In the genomic region with DNA sequence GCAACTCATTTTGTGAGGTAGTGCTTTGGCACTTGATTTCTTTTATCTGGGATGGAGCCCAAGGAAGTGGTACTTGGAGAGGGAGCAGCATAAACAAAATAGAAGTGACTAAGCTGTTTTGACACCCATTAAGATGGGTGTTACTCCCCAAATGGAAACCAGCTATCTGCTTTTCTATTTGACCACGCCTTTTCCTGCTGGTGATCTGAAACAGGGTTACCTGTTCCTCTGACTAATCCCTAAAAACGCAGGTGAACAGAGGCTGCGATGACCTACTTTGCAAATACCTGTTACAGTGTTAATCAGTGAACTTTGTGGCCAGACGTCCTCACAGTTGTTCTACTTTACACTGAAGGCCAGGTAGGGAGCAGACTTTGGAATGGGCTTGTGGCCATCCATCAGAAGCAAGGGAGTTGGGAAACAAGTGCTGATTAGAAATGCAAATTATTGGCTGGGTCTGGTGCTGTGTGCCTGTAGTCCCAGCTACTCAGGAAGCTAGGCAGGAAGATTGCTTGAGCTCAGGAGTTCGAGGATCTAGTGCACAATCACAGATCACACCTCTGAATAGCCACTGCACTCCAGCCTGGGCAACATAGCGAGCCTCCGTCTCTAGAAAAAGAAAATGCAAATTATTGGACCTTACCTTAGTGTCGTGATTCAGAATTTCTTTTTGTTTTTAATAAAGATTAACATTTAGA, we compare ENCODE assay signal across 1 cellular context.
TF ChIP-seq lines count a peak whose summit lies in the region.

No MANE protein-coding gene starts in this region.

TF ChIP-seq in IMR-90, 13 proteins besides CTCF, POLR2A, EP300 and RAD21 (continued from another document):
- TF ChIP-seq, protein P1, sequence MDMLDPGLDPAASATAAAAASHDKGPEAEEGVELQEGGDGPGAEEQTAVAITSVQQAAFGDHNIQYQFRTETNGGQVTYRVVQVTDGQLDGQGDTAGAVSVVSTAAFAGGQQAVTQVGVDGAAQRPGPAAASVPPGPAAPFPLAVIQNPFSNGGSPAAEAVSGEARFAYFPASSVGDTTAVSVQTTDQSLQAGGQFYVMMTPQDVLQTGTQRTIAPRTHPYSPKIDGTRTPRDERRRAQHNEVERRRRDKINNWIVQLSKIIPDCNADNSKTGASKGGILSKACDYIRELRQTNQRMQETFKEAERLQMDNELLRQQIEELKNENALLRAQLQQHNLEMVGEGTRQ (IDR thresholded peaks at IDR 0.05; ENCODE audit: low read depth, low read length) = no peak
- no peak for TF ChIP-seq SMC3 (IDR thresholded peaks at IDR 0.05; ENCODE audit: low read depth, low read length)
- TF ChIP-seq RFX5 (IDR thresholded peaks at IDR 0.05; ENCODE audit: low read depth, low read length) = no peak
- no peak for TF ChIP-seq MXI1 (IDR thresholded peaks at IDR 0.05; ENCODE audit: borderline replicate concordance, low read depth, low read length)
- no peak for TF ChIP-seq CEBPB (IDR thresholded peaks at IDR 0.05; ENCODE audit: low read depth, low read length)
- no peak for TF ChIP-seq CHD1 (IDR thresholded peaks at IDR 0.05; ENCODE audit: low read depth, low read length)
- TF ChIP-seq, protein P2, sequence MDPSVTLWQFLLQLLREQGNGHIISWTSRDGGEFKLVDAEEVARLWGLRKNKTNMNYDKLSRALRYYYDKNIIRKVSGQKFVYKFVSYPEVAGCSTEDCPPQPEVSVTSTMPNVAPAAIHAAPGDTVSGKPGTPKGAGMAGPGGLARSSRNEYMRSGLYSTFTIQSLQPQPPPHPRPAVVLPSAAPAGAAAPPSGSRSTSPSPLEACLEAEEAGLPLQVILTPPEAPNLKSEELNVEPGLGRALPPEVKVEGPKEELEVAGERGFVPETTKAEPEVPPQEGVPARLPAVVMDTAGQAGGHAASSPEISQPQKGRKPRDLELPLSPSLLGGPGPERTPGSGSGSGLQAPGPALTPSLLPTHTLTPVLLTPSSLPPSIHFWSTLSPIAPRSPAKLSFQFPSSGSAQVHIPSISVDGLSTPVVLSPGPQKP (IDR thresholded peaks at IDR 0.05; ENCODE audit: borderline replicate concordance, low read depth, low read length) = no peak
- TF ChIP-seq MAFK (IDR thresholded peaks at IDR 0.05; ENCODE audit: low read depth, low read length) = no peak
- no peak for TF ChIP-seq NFE2L2 (IDR thresholded peaks at IDR 0.05; ENCODE audit: low read depth, low read length)
- TF ChIP-seq RCOR1 (IDR thresholded peaks at IDR 0.05; ENCODE audit: insufficient replicate concordance, low read length) = no peak
- TF ChIP-seq FOS (IDR thresholded peaks at IDR 0.05; ENCODE audit: low read depth, low read length) = no peak
